Comparison of ENCODE assay signal across 2 cellular contexts in the genomic region with DNA sequence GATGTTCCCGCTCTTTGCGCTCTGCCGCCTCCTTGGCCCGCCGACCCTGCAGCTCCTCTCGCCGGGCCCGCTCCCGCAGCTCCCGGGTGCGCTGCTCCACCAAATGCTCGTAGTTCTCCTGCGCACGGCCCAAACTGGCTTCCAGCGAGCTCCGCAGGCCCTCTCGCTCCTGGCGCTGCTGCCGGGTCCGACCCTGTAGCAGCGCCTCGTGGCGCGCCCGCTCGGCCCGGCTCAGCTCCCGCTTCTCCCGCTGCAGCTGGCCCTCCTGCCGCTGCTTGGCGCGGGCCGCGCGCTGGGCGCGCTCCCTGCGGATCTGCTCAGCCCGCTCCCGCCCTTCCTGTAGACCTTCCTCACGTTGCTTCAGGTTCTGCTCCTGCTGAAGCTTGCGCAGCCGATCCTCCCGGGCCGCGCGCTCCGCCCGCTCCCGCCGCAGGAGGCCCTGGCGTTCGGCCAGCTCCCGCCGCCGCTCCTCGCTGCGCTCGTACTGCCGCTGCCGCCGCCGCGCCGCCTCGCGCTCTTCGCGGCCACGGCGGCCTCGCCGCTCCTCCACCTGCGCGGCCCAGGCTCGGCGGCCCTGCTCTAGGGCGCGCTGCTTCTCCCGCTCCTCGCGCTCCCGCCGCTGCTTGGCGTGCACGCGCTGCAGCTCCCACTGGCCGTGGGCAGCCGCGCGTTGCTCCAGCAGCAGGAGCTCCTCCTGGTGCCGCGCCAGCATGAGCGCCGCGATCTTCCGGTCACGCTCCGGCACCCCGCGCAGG.
A peak's percentile ranks its signal among the peaks of the same experiment; 100 is the strongest.
TF ChIP-seq lines count a peak whose summit lies in the region.

No MANE protein-coding gene starts in this region.

TF ChIP-seq in K562, 482 proteins besides CTCF, POLR2A, EP300 and RAD21:
- peak in 1 of 2 experiments; percentile 67 for TF ChIP-seq E2F6 (IDR thresholded peaks at IDR 0.05; ENCODE audit: borderline replicate concordance in 1 of 2, extremely low read depth in 1 of 2, insufficient read depth in 1 of 2, insufficient read length in 1 of 2, low read depth in 1 of 2, low read length in 1 of 2, poor library complexity in 1 of 2, severe bottlenecking in 1 of 2)
- no peak for TF ChIP-seq KAT7 (CRISPR knock-in tag; IDR thresholded peaks at IDR 0.05; ENCODE audit: borderline replicate concordance)
- no peak for TF ChIP-seq ZNF121 (CRISPR knock-in tag; conservative IDR thresholded peaks at IDR 0.05)
- TF ChIP-seq NFIC (IDR thresholded peaks at IDR 0.05) = peak; percentile 28
- TF ChIP-seq, protein P1, sequence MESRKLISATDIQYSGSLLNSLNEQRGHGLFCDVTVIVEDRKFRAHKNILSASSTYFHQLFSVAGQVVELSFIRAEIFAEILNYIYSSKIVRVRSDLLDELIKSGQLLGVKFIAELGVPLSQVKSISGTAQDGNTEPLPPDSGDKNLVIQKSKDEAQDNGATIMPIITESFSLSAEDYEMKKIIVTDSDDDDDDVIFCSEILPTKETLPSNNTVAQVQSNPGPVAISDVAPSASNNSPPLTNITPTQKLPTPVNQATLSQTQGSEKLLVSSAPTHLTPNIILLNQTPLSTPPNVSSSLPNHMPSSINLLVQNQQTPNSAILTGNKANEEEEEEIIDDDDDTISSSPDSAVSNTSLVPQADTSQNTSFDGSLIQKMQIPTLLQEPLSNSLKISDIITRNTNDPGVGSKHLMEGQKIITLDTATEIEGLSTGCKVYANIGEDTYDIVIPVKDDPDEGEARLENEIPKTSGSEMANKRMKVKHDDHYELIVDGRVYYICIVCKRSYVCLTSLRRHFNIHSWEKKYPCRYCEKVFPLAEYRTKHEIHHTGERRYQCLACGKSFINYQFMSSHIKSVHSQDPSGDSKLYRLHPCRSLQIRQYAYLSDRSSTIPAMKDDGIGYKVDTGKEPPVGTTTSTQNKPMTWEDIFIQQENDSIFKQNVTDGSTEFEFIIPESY (CRISPR knock-in tag; IDR thresholded peaks at IDR 0.05) = 0 out of 2 replicates have a peak, but pooled peaks have one; percentile 2
- no peak for TF ChIP-seq HSF4 (CRISPR knock-in tag; IDR thresholded peaks at IDR 0.05; ENCODE audit: borderline replicate concordance)

TF ChIP-seq in HepG2, 621 proteins besides CTCF, POLR2A, EP300 and RAD21 (continues in another document):
- TF ChIP-seq HDAC2 (CRISPR knock-in tag; IDR thresholded peaks at IDR 0.05) (no peak), GLMP (CRISPR knock-in tag; IDR thresholded peaks at IDR 0.05; ENCODE audit: borderline replicate concordance) (no peak), SIX4 (CRISPR knock-in tag; IDR thresholded peaks at IDR 0.05) (no peak), DNMT3B (CRISPR knock-in tag; conservative IDR thresholded peaks at IDR 0.05) (no peak), DNMT1 (CRISPR knock-in tag; IDR thresholded peaks at IDR 0.05) (0 out of 2 replicates have a peak, but pooled peaks have one; percentile 66), EZH2 (conservative IDR thresholded peaks at IDR 0.05; ENCODE audit: low read depth, low read length) (0 out of 2 replicates have a peak, but pooled peaks have one; percentile 27), HMG20B (CRISPR knock-in tag; conservative IDR thresholded peaks at IDR 0.05) (no peak), NR2F1 (CRISPR knock-in tag; IDR thresholded peaks at IDR 0.05) (no peak), ZFAT (CRISPR knock-in tag; conservative IDR thresholded peaks at IDR 0.05) (no peak), ZNF639 (CRISPR knock-in tag; conservative IDR thresholded peaks at IDR 0.05) (no peak), ZNF543 (CRISPR knock-in tag; IDR thresholded peaks at IDR 0.05) (no peak), ZBED4 (CRISPR knock-in tag; IDR thresholded peaks at IDR 0.05; ENCODE audit: borderline replicate concordance) (no peak), ZNF562 (CRISPR knock-in tag; IDR thresholded peaks at IDR 0.05; ENCODE audit: borderline replicate concordance) (no peak), MAZ (IDR thresholded peaks at IDR 0.05; ENCODE audit: borderline replicate concordance, low read depth, low read length) (no peak), MAZ (CRISPR knock-in tag; IDR thresholded peaks at IDR 0.05; ENCODE audit: low read depth) (0 out of 2 replicates have a peak, but pooled peaks have one; percentile 43)
- TF ChIP-seq, protein P2, sequence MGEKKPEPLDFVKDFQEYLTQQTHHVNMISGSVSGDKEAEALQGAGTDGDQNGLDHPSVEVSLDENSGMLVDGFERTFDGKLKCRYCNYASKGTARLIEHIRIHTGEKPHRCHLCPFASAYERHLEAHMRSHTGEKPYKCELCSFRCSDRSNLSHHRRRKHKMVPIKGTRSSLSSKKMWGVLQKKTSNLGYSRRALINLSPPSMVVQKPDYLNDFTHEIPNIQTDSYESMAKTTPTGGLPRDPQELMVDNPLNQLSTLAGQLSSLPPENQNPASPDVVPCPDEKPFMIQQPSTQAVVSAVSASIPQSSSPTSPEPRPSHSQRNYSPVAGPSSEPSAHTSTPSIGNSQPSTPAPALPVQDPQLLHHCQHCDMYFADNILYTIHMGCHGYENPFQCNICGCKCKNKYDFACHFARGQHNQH (CRISPR knock-in tag; IDR thresholded peaks at IDR 0.05) = no peak
- TF ChIP-seq, protein P3, sequence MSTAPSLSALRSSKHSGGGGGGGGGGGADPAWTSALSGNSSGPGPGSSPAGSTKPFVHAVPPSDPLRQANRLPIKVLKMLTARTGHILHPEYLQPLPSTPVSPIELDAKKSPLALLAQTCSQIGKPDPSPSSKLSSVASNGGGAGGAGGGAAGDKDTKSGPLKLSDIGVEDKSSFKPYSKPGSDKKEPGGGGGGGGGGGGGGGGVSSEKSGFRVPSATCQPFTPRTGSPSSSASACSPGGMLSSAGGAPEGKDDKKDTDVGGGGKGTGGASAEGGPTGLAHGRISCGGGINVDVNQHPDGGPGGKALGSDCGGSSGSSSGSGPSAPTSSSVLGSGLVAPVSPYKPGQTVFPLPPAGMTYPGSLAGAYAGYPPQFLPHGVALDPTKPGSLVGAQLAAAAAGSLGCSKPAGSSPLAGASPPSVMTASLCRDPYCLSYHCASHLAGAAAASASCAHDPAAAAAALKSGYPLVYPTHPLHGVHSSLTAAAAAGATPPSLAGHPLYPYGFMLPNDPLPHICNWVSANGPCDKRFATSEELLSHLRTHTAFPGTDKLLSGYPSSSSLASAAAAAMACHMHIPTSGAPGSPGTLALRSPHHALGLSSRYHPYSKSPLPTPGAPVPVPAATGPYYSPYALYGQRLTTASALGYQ (CRISPR knock-in tag; IDR thresholded peaks at IDR 0.05) = no peak
- TF ChIP-seq, protein P4, sequence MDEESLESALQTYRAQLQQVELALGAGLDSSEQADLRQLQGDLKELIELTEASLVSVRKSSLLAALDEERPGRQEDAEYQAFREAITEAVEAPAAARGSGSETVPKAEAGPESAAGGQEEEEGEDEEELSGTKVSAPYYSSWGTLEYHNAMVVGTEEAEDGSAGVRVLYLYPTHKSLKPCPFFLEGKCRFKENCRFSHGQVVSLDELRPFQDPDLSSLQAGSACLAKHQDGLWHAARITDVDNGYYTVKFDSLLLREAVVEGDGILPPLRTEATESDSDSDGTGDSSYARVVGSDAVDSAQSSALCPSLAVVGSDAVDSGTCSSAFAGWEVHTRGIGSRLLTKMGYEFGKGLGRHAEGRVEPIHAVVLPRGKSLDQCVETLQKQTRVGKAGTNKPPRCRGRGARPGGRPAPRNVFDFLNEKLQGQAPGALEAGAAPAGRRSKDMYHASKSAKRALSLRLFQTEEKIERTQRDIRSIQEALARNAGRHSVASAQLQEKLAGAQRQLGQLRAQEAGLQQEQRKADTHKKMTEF (CRISPR knock-in tag; IDR thresholded peaks at IDR 0.05) = no peak
- TF ChIP-seq, protein P5, sequence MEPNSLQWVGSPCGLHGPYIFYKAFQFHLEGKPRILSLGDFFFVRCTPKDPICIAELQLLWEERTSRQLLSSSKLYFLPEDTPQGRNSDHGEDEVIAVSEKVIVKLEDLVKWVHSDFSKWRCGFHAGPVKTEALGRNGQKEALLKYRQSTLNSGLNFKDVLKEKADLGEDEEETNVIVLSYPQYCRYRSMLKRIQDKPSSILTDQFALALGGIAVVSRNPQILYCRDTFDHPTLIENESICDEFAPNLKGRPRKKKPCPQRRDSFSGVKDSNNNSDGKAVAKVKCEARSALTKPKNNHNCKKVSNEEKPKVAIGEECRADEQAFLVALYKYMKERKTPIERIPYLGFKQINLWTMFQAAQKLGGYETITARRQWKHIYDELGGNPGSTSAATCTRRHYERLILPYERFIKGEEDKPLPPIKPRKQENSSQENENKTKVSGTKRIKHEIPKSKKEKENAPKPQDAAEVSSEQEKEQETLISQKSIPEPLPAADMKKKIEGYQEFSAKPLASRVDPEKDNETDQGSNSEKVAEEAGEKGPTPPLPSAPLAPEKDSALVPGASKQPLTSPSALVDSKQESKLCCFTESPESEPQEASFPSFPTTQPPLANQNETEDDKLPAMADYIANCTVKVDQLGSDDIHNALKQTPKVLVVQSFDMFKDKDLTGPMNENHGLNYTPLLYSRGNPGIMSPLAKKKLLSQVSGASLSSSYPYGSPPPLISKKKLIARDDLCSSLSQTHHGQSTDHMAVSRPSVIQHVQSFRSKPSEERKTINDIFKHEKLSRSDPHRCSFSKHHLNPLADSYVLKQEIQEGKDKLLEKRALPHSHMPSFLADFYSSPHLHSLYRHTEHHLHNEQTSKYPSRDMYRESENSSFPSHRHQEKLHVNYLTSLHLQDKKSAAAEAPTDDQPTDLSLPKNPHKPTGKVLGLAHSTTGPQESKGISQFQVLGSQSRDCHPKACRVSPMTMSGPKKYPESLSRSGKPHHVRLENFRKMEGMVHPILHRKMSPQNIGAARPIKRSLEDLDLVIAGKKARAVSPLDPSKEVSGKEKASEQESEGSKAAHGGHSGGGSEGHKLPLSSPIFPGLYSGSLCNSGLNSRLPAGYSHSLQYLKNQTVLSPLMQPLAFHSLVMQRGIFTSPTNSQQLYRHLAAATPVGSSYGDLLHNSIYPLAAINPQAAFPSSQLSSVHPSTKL (CRISPR knock-in tag; IDR thresholded peaks at IDR 0.05) = no peak
- TF ChIP-seq, protein P6, sequence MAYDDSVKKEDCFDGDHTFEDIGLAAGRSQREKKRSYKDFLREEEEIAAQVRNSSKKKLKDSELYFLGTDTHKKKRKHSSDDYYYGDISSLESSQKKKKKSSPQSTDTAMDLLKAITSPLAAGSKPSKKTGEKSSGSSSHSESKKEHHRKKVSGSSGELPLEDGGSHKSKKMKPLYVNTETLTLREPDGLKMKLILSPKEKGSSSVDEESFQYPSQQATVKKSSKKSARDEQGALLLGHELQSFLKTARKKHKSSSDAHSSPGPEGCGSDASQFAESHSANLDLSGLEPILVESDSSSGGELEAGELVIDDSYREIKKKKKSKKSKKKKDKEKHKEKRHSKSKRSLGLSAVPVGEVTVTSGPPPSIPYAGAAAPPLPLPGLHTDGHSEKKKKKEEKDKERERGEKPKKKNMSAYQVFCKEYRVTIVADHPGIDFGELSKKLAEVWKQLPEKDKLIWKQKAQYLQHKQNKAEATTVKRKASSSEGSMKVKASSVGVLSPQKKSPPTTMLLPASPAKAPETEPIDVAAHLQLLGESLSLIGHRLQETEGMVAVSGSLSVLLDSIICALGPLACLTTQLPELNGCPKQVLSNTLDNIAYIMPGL (CRISPR knock-in tag; IDR thresholded peaks at IDR 0.05; ENCODE audit: borderline replicate concordance in 1 of 2, low read depth in 1 of 2) = no peak
